ENCODE assay signal across 1 cellular context in genomic region chr9:120876842-120877240, GRCh38.
A peak's percentile ranks its signal among the peaks of the same experiment; 100 is the strongest.
TF ChIP-seq lines count a peak whose summit lies in the region.

Gene PHF19 (minus strand): TSS chr9:120877188. CDS start chr9:120874741, 2,447 bp downstream.

TF ChIP-seq in K562, 482 proteins besides CTCF, POLR2A, EP300 and RAD21 (continued from another document):
- TF ChIP-seq RCOR1 (IDR thresholded peaks at IDR 0.05; ENCODE audit: borderline replicate concordance in 1 of 2, low read depth in 2 of 2, low read length in 2 of 2) (peak; percentile 30 to 61; a peak in 1 of 4 replicates), SAFB2 (IDR thresholded peaks at IDR 0.05; ENCODE audit: borderline replicate concordance, low read depth, low read length, severe bottlenecking) (no peak), GMEB1 (CRISPR knock-in tag; IDR thresholded peaks at IDR 0.05) (no peak), GATAD2A (IDR thresholded peaks at IDR 0.05) (no peak), ZMIZ1 (IDR thresholded peaks at IDR 0.05; ENCODE audit: low read depth in 2 of 2, low read length in 2 of 2) (peak in 1 of 2 experiments; percentile 18; a peak in 1 of 4 replicates), STAT6 (CRISPR knock-in tag; IDR thresholded peaks at IDR 0.05) (peak; percentile 71; the same call in 1 of the 2 replicates), MLX (CRISPR knock-in tag; conservative IDR thresholded peaks at IDR 0.05) (peak in 1 of 2 experiments; percentile 59; a peak in 1 of 4 replicates), RUNX1 (IDR thresholded peaks at IDR 0.05; ENCODE audit: low read depth) (no peak)
